ENCODE assay signal across 19 cellular contexts in the genomic region with DNA sequence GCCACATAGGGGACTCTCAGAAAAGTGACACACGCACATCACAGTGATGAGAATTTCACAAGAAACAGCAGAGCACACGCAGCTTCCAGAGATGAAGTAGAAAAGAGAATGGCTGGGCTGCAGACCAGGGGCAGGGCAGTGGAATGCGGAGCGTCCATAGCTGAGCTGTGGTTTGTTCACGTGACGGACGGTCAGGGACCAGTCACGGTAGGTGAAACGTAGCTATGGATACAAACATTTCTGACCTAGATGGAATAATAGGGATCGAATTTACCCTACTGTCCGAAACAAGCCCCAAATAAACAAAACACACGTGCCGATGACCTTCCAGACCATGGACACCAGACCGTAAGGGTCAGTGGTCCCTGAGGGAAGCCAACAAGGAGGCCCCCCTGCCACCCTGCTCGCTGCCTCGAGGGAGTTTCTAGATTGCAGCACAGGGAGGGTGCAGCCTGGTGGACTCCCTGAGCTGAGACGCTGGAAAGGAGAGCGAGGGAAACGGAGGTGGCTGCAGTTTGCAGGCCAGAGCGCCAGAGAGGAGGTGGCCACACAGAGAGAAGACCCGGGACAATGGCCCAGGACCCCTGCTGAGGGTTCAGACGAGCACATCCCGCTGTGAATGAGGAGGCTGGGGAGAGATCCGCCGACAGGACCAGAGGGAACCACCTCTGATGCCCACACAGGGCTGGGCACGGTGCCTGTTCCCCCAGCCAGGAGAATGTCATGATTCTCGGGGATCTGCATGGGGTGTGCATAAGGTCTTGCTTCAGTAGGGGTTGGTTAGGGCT. TPM values are rescaled to one million over a fixed set of nuclear protein-coding genes. Genes with fewer than 3 reads are reported as not detected.
A peak's percentile ranks its signal among the peaks of the same experiment; 100 is the strongest.
DNase-seq lines count a peak whose midpoint lies in the region; ATAC-seq and TF ChIP-seq lines count a peak whose summit lies in the region.
"Had no signal": no experiment of that assay in that cellular context is flagged by ENCODE, and none has a peak within 500 bp of the region (broad histone marks: within the 10 kb centered on the region; RNA-seq: fewer than 3 reads in every experiment).

No MANE protein-coding gene starts in this region.

- H2BK15ac ChIP-seq in H9 (ENCODE audit: low read depth, low read length): no peak overlapping the region

- no peak overlapping the region for H3K4me3 Mint-ChIP-seq in H9
- H3K4me3 Mint-ChIP-seq: CD4-positive, alpha-beta T cell had no signal

- H3K9ac ChIP-seq in H9 (ENCODE audit: extremely low read depth, insufficient read length, low read length): no peak overlapping the region
- H3K9ac ChIP-seq in parathyroid adenoma: no peak overlapping the region

- H3K56ac ChIP-seq in H9 (ENCODE audit: insufficient read length, low read depth, low read length): no peak overlapping the region

- H4K91ac ChIP-seq in H9 (ENCODE audit: insufficient read length, low read depth, low read length): no peak overlapping the region

- H3K4me2 ChIP-seq in H9 (ENCODE audit: insufficient read depth, insufficient read length, low read length) (no peak overlapping the region), parathyroid adenoma (ENCODE audit: low read length) (peak overlapping the region; percentile 35)

- H3K27me3 ChIP-seq in H9 (ENCODE audit: insufficient read depth, low read length) (no peaks in the 10 kb centered on the region), RWPE2 (ENCODE audit: insufficient read depth, poor library complexity, severe bottlenecking) (peaks cover 67% of the 10 kb centered on the region), parathyroid adenoma (ENCODE audit: control insufficient read depth, insufficient read depth, low read length) (peaks cover 6% of the 10 kb centered on the region)
- H3K27me3 ChIP-seq: SJCRH30 had no signal

- TF ChIP-seq CTCF in H9 (conservative IDR thresholded peaks at IDR 0.05) (no peak), RWPE2 (IDR thresholded peaks at IDR 0.05; ENCODE audit: poor library complexity, severe bottlenecking) (no peak), parathyroid adenoma (IDR thresholded peaks at IDR 0.05) (no peak)

- H3K14ac ChIP-seq in H9 (ENCODE audit: insufficient read depth, low read length): peak overlapping the region; percentile 40; the same call in 1 of the 2 replicates

- H2AK5ac ChIP-seq in H9 (ENCODE audit: insufficient read length, low read length): no peak overlapping the region

- H4K5ac ChIP-seq in H9 (ENCODE audit: insufficient read length, low read depth, low read length): no peak overlapping the region

- peaks cover 47% of the 10 kb centered on the region for H3K27me3 Mint-ChIP-seq in H9 (ENCODE audit: low read depth)

- H3T11ph ChIP-seq in H9 (ENCODE audit: low read length): no peak overlapping the region

- H4K20me1 ChIP-seq in H9 (ENCODE audit: control insufficient read depth, insufficient read depth, insufficient read length): no peaks in the 10 kb centered on the region

- no peaks in the 10 kb centered on the region for H3K9me3 ChIP-seq in H9 (ENCODE audit: control insufficient read depth, low read depth, low read length)
- H3K9me3 ChIP-seq in RWPE2 (ENCODE audit: severe bottlenecking): no peaks in the 10 kb centered on the region
- no peaks in the 10 kb centered on the region for H3K9me3 ChIP-seq in parathyroid adenoma (ENCODE audit: control insufficient read depth, low read length)
- H3K9me3 ChIP-seq: BE2C, SJCRH30 had no signal

- H3K27ac Mint-ChIP-seq in H9: no peak overlapping the region; a peak in 1 of 7 replicates
- H3K27ac Mint-ChIP-seq: CD4-positive, alpha-beta T cell had no signal

- no peak overlapping the region for H3K18ac ChIP-seq in H9 (ENCODE audit: insufficient read length, low read depth, low read length)

- ATAC-seq in RWPE2 (ENCODE audit: low read depth) (no peak), GM19351 (IDR thresholded peaks at IDR 0.05; ENCODE audit: unreplicated experiment) (no peak), HG02852 (IDR thresholded peaks at IDR 0.05; ENCODE audit: unreplicated experiment) (no peak)

- WGBS in H9 (ENCODE audit: extremely low coverage, insufficient read length, low lambda C conversion rate): no CpG with 5 or more reads among the region's 27 CpGs

- no peak overlapping the region for H3K27ac ChIP-seq in H9 (ENCODE audit: insufficient read length, low read depth, low read length)
- no peak overlapping the region for H3K27ac ChIP-seq in RWPE2 (ENCODE audit: poor library complexity, severe bottlenecking)
- no peak overlapping the region for H3K27ac ChIP-seq in parathyroid adenoma
- H3K27ac ChIP-seq: SJCRH30 had no signal

- no peak overlapping the region for H2BK120ac ChIP-seq in H9 (ENCODE audit: low read depth, low read length, poor library complexity, severe bottlenecking)

- no peaks in the 10 kb centered on the region for H3K79me1 ChIP-seq in H9 (ENCODE audit: insufficient read depth, low read depth, low read length, poor library complexity, severe bottlenecking)

- H3K23ac ChIP-seq in H9 (ENCODE audit: insufficient read length, low read depth, low read length): no peak overlapping the region

- no peak overlapping the region for H2BK20ac ChIP-seq in H9 (ENCODE audit: low read depth, low read length, poor library complexity, severe bottlenecking)

- H3K4ac ChIP-seq in H9 (ENCODE audit: low read depth, low read length): no peak overlapping the region

- no peaks in the 10 kb centered on the region; a peak in 1 of 7 replicates for H3K36me3 Mint-ChIP-seq in H9 (ENCODE audit: insufficient read depth in 1 of 3, low read depth in 3 of 3)

- H2AFZ ChIP-seq in H9 (ENCODE audit: low read length) (no peak overlapping the region), parathyroid adenoma (peak overlapping the region; percentile 57)

- H3K4me1 ChIP-seq in H9 (ENCODE audit: insufficient read depth, low read length): no peaks in the 10 kb centered on the region
- H3K4me1 ChIP-seq in RWPE2 (ENCODE audit: insufficient read depth, poor library complexity, severe bottlenecking): no peaks in the 10 kb centered on the region
- peaks cover 4% of the 10 kb centered on the region for H3K4me1 ChIP-seq in parathyroid adenoma
- H3K4me1 ChIP-seq: BE2C, SJCRH30 had no signal

- DNase-seq in H9 (no peak), RWPE2 (ENCODE audit: low spot score) (peak; percentile 63), glomerular visceral epithelial cell (ENCODE audit: extremely low spot score) (peak; percentile 32), NCI-H526 (lab: John Stamatoyannopoulos, UW) (no peak)
- DNase-seq: BE2C; CD4-positive, alpha-beta T cell; DMS53; H7; KG1; NCI-H1436; NCI-H2029; NCI-H2171; NCI-H446; NK-92 treated with Interleukin-12 subunit alpha and Interleukin-12 subunit beta, amount 100 ng/mL, for 24 hours; SJCRH30 had no signal

- H2BK5ac ChIP-seq in H9 (ENCODE audit: insufficient read length, low read length): no peak overlapping the region

- no peak overlapping the region for H3K4me3 ChIP-seq in RWPE2 (ENCODE audit: severe bottlenecking)
- no peak overlapping the region for H3K4me3 ChIP-seq in parathyroid adenoma (ENCODE audit: low read depth, low read length)
- H3K4me3 ChIP-seq: SJCRH30 had no signal

- H3K79me2 ChIP-seq in H9 (ENCODE audit: insufficient read depth, low read length): no peaks in the 10 kb centered on the region
- no peaks in the 10 kb centered on the region for H3K79me2 ChIP-seq in parathyroid adenoma

- no peaks in the 10 kb centered on the region for H3K23me2 ChIP-seq in H9 (ENCODE audit: insufficient read length, low read depth, low read length, poor library complexity, severe bottlenecking)

- H3K4me1 Mint-ChIP-seq in H9: peaks cover 9 to 10% of the 10 kb centered on the region in 2 experiments

- no peak overlapping the region for H2BK12ac ChIP-seq in H9 (ENCODE audit: insufficient read length, low read depth, low read length)

- H3K36me3 ChIP-seq in RWPE2 (ENCODE audit: low read depth) (no peaks in the 10 kb centered on the region), parathyroid adenoma (ENCODE audit: control insufficient read depth, insufficient read depth, low read length) (no peaks in the 10 kb centered on the region)
- H3K36me3 ChIP-seq: BE2C, SJCRH30 had no signal

- H4K8ac ChIP-seq in H9 (replicated peaks; ENCODE audit: insufficient read length, low read depth, low read length): no peak overlapping the region

- no peaks in the 10 kb centered on the region for H3K9me3 Mint-ChIP-seq in H9
- H3K9me3 Mint-ChIP-seq: CD4-positive, alpha-beta T cell had no signal

RNA-seq across cellular contexts. Expression of a gene that starts 49.0 kb away (rescaled TPM):
- total RNA-seq in H9 (2021): 0.50 and 0.61 TPM in 2 replicates
- total RNA-seq: OCI-LY7 had no signal

RNA-seq across cellular contexts. Expression of a gene that starts 51.3 kb away (rescaled TPM):
- 104 and 108 TPM in 2 replicates for total RNA-seq in H9 (2021)

Comparison
In these comparisons a context has a peak if more than half of its experiments do, and no peak if none do; other contexts are left out.
1. DNase-seq: peak in RWPE2 (single experiment) and glomerular visceral epithelial cell (single experiment); none in H9 (single experiment) and NCI-H526 (0 of 2).